ENCODE assay signal across 15 cellular contexts in genomic region chr10:5761220-5761619, GRCh38. TPM values are rescaled to one million over a fixed set of nuclear protein-coding genes. Genes with fewer than 3 reads are reported as not detected.
A peak's percentile ranks its signal among the peaks of the same experiment; 100 is the strongest.
DNase-seq lines count a peak whose midpoint lies in the region; ATAC-seq, FAIRE-seq and TF ChIP-seq lines count a peak whose summit lies in the region.
"Had no signal": no experiment of that assay in that cellular context is flagged by ENCODE, and none has a peak within 500 bp of the region (broad histone marks: within the 10 kb centered on the region; RNA-seq: fewer than 3 reads in every experiment).

No MANE protein-coding gene starts in this region.

- peaks cover 11% of the 10 kb centered on the region for H4K20me1 ChIP-seq in HepG2 (ENCODE audit: insufficient read depth, low read length)

- no peaks in the 10 kb centered on the region for H3K27me3 Mint-ChIP-seq in CD8-positive, alpha-beta T cell (ENCODE audit: low read depth)

- H3K4me2 ChIP-seq in HepG2 (ENCODE audit: low read depth, low read length) = no peak overlapping the region

- intact Hi-C loops in HepG2 (cut with micrococcal nuclease; ENCODE audit: unreplicated experiment) = no loop called here
- intact Hi-C loops in right lobe of liver (cut with DNase I) = no loop called here
- intact Hi-C loops in CD8-positive, alpha-beta T cell (cut with DNase I, micrococcal nuclease) = no loop called here
- intact Hi-C loops in prostate gland (cut with DNase I) = no loop called here

- no TSS peak for BruUV-seq in HepG2 (replicated peaks; lab: Mats Ljungman, UMichigan)

- POLR2A ChIA-PET in HepG2 (lab: Yijun Ruan, JAX) = no interaction called here
- POLR2A ChIA-PET in CD8-positive, alpha-beta T cell (lab: Charles Lee) = no interaction called here

- H3K27ac Mint-ChIP-seq in CD8-positive, alpha-beta T cell = peak overlapping the region; percentile 37
- peak overlapping the region in 1 of 2 donors; percentile 18 for H3K27ac Mint-ChIP-seq in activated naive CD4-positive, alpha-beta T cell treated with anti-CD3 and anti-CD28 coated beads, Interleukin-2, amount 50 U/mL, for 72 hours

- H3K4me1 ChIP-seq in HepG2 (ENCODE audit: insufficient read depth, low read length) = peaks cover 8% of the 10 kb centered on the region
- H3K4me1 ChIP-seq in right lobe of liver = peaks cover 0 to 27% (median 5%) of the 10 kb centered on the region in 4 donors
- H3K4me1 ChIP-seq in CD8-positive, alpha-beta T cell (ENCODE audit: insufficient read depth, low read length) = no peaks in the 10 kb centered on the region
- peaks cover 4% of the 10 kb centered on the region for H3K4me1 ChIP-seq in prostate gland (replicated peaks)

- no peak overlapping the region for H2AFZ ChIP-seq in HepG2 (ENCODE audit: low read length)

- in situ Hi-C loops in HepG2 (cut with HindIII; ENCODE audit: extremely low pct_ligation_motif_present, low pct_unique_long_range_greater_than_20kb) = no loop called here

- H3K79me2 ChIP-seq in HepG2 (ENCODE audit: insufficient read depth, low read length) = no peaks in the 10 kb centered on the region

- TF ChIP-seq POLR2A in HepG2 (IDR thresholded peaks at IDR 0.05; ENCODE audit: insufficient read depth in 1 of 2, low read depth in 2 of 2, low read length in 2 of 2) (no peak), right lobe of liver (IDR thresholded peaks at IDR 0.05) (no peak), prostate gland (IDR thresholded peaks at IDR 0.05) (no peak)

- CTCF ChIA-PET in HepG2 (lab: Yijun Ruan, JAX; ENCODE audit: low intra/inter-chr PET ratio, low total read pairs) = no interaction called here
- CTCF ChIA-PET in CD8-positive, alpha-beta T cell (lab: Charles Lee) = no interaction called here

- 97% methylated on average over 2 of the region's 2 CpGs for WGBS in HepG2 (ENCODE audit: low lambda C conversion rate)
- 51% methylated on average over 2 of the region's 2 CpGs for WGBS in right lobe of liver (ENCODE audit: insufficient coverage, low coverage, low lambda C conversion rate, missing lambda C conversion rate)
- 98% methylated on average over 2 of the region's 2 CpGs for WGBS in prostate gland

- no peaks in the 10 kb centered on the region for H3K9me3 Mint-ChIP-seq in CD8-positive, alpha-beta T cell
- no peaks in the 10 kb centered on the region for H3K9me3 Mint-ChIP-seq in activated naive CD4-positive, alpha-beta T cell treated with anti-CD3 and anti-CD28 coated beads, Interleukin-2, amount 50 U/mL, for 72 hours
- H3K9me3 Mint-ChIP-seq: CD14-positive monocyte, H9 had no signal

- no peak for FAIRE-seq in HepG2 (lab: Jason Lieb, UNC)
- FAIRE-seq: HTR-8/SVneo had no signal

- no peak for ATAC-seq in HepG2
- no peak for ATAC-seq in right lobe of liver
- ATAC-seq in CD8-positive, alpha-beta T cell = no peak
- ATAC-seq in activated naive CD4-positive, alpha-beta T cell treated with anti-CD3 and anti-CD28 coated beads, Interleukin-2, amount 50 U/mL, for 72 hours = no peak

- no peak overlapping the region for H3K9ac ChIP-seq in HepG2 (ENCODE audit: insufficient read depth, low read depth, low read length)

- H3K4me3 Mint-ChIP-seq in CD8-positive, alpha-beta T cell = no peak overlapping the region
- H3K4me3 Mint-ChIP-seq: CD14-positive monocyte, H9 had no signal

- H3K27ac ChIP-seq in HepG2 (ENCODE audit: extremely low read length, insufficient read depth, low read length) (no peak overlapping the region), right lobe of liver (no peak overlapping the region), VCaP (peak overlapping the region; percentile 36), prostate gland (peak overlapping the region; percentile 63 to 65)
- no peak overlapping the region for H3K27ac ChIP-seq in CD8-positive, alpha-beta T cell (ENCODE audit: low read depth, low read length)

- TF ChIP-seq RAD21 in HepG2 (CRISPR knock-in tag; IDR thresholded peaks at IDR 0.05) = no peak

- H3K27me3 ChIP-seq in HepG2 (ENCODE audit: control insufficient read depth in 1 of 2, insufficient read depth in 2 of 2, low read length in 2 of 2) = no peaks in the 10 kb centered on the region
- no peaks in the 10 kb centered on the region for H3K27me3 ChIP-seq in right lobe of liver
- no peaks in the 10 kb centered on the region for H3K27me3 ChIP-seq in CD8-positive, alpha-beta T cell (ENCODE audit: insufficient read depth, low read length)
- no peaks in the 10 kb centered on the region for H3K27me3 ChIP-seq in prostate gland (replicated peaks; ENCODE audit: insufficient read depth)

- no peaks in the 10 kb centered on the region for H3K9me3 ChIP-seq in HepG2 (ENCODE audit: low read length)
- H3K9me3 ChIP-seq in right lobe of liver = no peaks in the 10 kb centered on the region
- no peaks in the 10 kb centered on the region for H3K9me3 ChIP-seq in CD8-positive, alpha-beta T cell (ENCODE audit: low read length)
- no peaks in the 10 kb centered on the region for H3K9me3 ChIP-seq in prostate gland

- TF ChIP-seq CTCF in HepG2 (CRISPR knock-in tag; IDR thresholded peaks at IDR 0.05) (no peak), right lobe of liver (IDR thresholded peaks at IDR 0.05) (no peak), VCaP (conservative IDR thresholded peaks at IDR 0.05) (no peak), prostate gland (IDR thresholded peaks at IDR 0.05) (no peak)
- no peak for TF ChIP-seq CTCF in CD8-positive, alpha-beta T cell (IDR thresholded peaks at IDR 0.05)

- no peak for DNase-seq in HepG2 (ENCODE audit: low spot score)
- DNase-seq in right lobe of liver = no peak
- no peak for DNase-seq in CD8-positive, alpha-beta T cell
- no peak for DNase-seq in prostate gland (ENCODE audit: low spot score)
- DNase-seq in activated naive CD4-positive, alpha-beta T cell treated with anti-CD3 and anti-CD28 coated beads, Interleukin-2, amount 50 U/mL, for 72 hours (ENCODE audit: low spot score in 2 of 2) = no peak
- no peak for DNase-seq in activated CD4-positive, alpha-beta T cell treated with anti-CD3 and anti-CD28 coated beads for 48 hours
- DNase-seq in HCEC 1CT = no peak
- DNase-seq: Calu3, DMS 273 treated with DMSO at 0.1 percent for 48 hours, GOT3, H9, KBM-7 had no signal

- no peak overlapping the region for H3K4me3 ChIP-seq in HepG2 (replicated peaks in 1 of 3; ENCODE audit: insufficient read depth in 1 of 3, low read depth in 2 of 3, low read length in 3 of 3)
- no peak overlapping the region for H3K4me3 ChIP-seq in right lobe of liver
- H3K4me3 ChIP-seq in CD8-positive, alpha-beta T cell (ENCODE audit: low read depth, low read length) = no peak overlapping the region
- no peak overlapping the region for H3K4me3 ChIP-seq in prostate gland

- no peaks in the 10 kb centered on the region for H3K4me1 Mint-ChIP-seq in CD8-positive, alpha-beta T cell (ENCODE audit: low read depth)
- H3K4me1 Mint-ChIP-seq: CD14-positive monocyte had no signal

- TF ChIP-seq EP300 in HepG2 (IDR thresholded peaks at IDR 0.05; ENCODE audit: low read depth in 2 of 2, low read length in 2 of 2) (no peak), HepG2 (CRISPR knock-in tag; IDR thresholded peaks at IDR 0.05; ENCODE audit: borderline replicate concordance) (no peak)

- H3K36me3 ChIP-seq in HepG2 (replicated peaks in 1 of 2; ENCODE audit: control insufficient read depth in 1 of 2, insufficient read depth in 2 of 2, low read length in 2 of 2) = peaks cover 18 to 81% of the 10 kb centered on the region in 2 experiments
- peaks cover 12 to 58% (median 20%) of the 10 kb centered on the region in 4 donors for H3K36me3 ChIP-seq in right lobe of liver
- H3K36me3 ChIP-seq in CD8-positive, alpha-beta T cell (ENCODE audit: insufficient read depth, low read length) = peaks cover 61% of the 10 kb centered on the region
- H3K36me3 ChIP-seq in prostate gland = peaks cover 0 to 10% of the 10 kb centered on the region in 2 donors

- H3K36me3 Mint-ChIP-seq in CD8-positive, alpha-beta T cell = peaks cover 78% of the 10 kb centered on the region
- H3K36me3 Mint-ChIP-seq in activated naive CD4-positive, alpha-beta T cell treated with anti-CD3 and anti-CD28 coated beads, Interleukin-2, amount 50 U/mL, for 72 hours = peaks cover 32 to 47% of the 10 kb centered on the region in 2 donors

TF ChIP-seq in HepG2, 621 proteins besides CTCF, POLR2A, EP300 and RAD21 (continues in another document):
- TF ChIP-seq ZNF616 (CRISPR knock-in tag; IDR thresholded peaks at IDR 0.05; ENCODE audit: low read depth) (no peak), AGO2 (optimal IDR thresholded peaks at IDR 0.05; ENCODE audit: low read depth, low read length) (peak; percentile 21), CCDC6 (CRISPR knock-in tag; IDR thresholded peaks at IDR 0.05) (no peak), POLR2G (IDR thresholded peaks at IDR 0.05; ENCODE audit: low read depth, low read length) (0 out of 2 replicates have a peak, but pooled peaks have one; percentile 26), ZNF670 (CRISPR knock-in tag; IDR thresholded peaks at IDR 0.05; ENCODE audit: borderline replicate concordance) (no peak), MAFF (IDR thresholded peaks at IDR 0.05; ENCODE audit: low read depth, low read length) (peak; percentile 39; the same call in 1 of the 2 replicates)

RNA-seq across cellular contexts. Expression of gene GDI2, which starts 52.0 kb away (rescaled TPM):
- 477 and 756 TPM in 2 replicates for total RNA-seq in HepG2 (2016; rRNA removed; fragmentation: Illumina TruSeq; extraction: Trizol)
- 312 and 326 TPM in 2 replicates for total RNA-seq in HepG2 (2016; cell fraction: cytosol; rRNA removed; fragmentation: Illumina TruSeq; extraction: Trizol; ENCODE audit: low read depth)
- 471 and 770 TPM in 2 replicates for total RNA-seq in HepG2 (2016; cell fraction: insoluble cytoplasmic fraction; rRNA removed; fragmentation: Illumina TruSeq; extraction: Trizol)
- total RNA-seq in HepG2 (2016; cell fraction: membrane; rRNA removed; fragmentation: Illumina TruSeq; extraction: Trizol) = 290 and 338 TPM in 2 replicates
- total RNA-seq in HepG2 (2016; cell fraction: nucleus; rRNA removed; fragmentation: Illumina TruSeq; extraction: Trizol) = 188 and 200 TPM in 2 replicates
- polyA plus RNA-seq in HepG2 (2011; rRNA removed) = 118 and 153 TPM in 2 replicates
- polyA plus RNA-seq in HepG2 (2011; cell fraction: cytosol; rRNA removed) = 141 and 159 TPM in 2 replicates
- 45.6 and 58.6 TPM in 2 replicates for polyA plus RNA-seq in HepG2 (2011; cell fraction: nucleus; rRNA removed)
- 245 and 302 TPM in 2 replicates for polyA plus RNA-seq in HepG2 (2012)
- 68.6 and 71.1 TPM in 2 replicates for polyA plus RNA-seq in HepG2 (2016; cell fraction: cytosol; fragmentation: Illumina TruSeq; extraction: Trizol; ENCODE audit: low read depth)
- polyA plus RNA-seq in HepG2 (2016; cell fraction: insoluble cytoplasmic fraction; fragmentation: Illumina TruSeq; extraction: Trizol; ENCODE audit: low read depth) = 588 and 612 TPM in 2 replicates
- polyA plus RNA-seq in HepG2 (2016; cell fraction: membrane; fragmentation: Illumina TruSeq; extraction: Trizol; ENCODE audit: low read depth) = 141 and 156 TPM in 2 replicates
- 190 and 195 TPM in 2 replicates for polyA plus RNA-seq in HepG2 (2016; cell fraction: nucleus; fragmentation: Illumina TruSeq; extraction: Trizol; ENCODE audit: insufficient read depth, low read depth)
- 88.7 and 522 TPM in 2 replicates for polyA minus RNA-seq in HepG2 (2011; rRNA and poly(A)+ RNA removed; ENCODE audit: low replicate concordance)
- 285 and 334 TPM in 2 replicates for polyA minus RNA-seq in HepG2 (2011; cell fraction: cytosol; rRNA and poly(A)+ RNA removed)
- 112 and 162 TPM in 2 replicates for polyA minus RNA-seq in HepG2 (2011; cell fraction: nucleus; rRNA and poly(A)+ RNA removed)
- 100 to 1,000 TPM; 116 to 228 (median 128) TPM for total RNA-seq in right lobe of liver
- total RNA-seq in CD8-positive, alpha-beta T cell = 10 to 100 TPM; 62.1 to 70.5 TPM
- total RNA-seq in prostate gland = 100 to 1,000 TPM; 186 to 218 TPM
- 100 to 1,000 TPM; 234 to 281 TPM for total RNA-seq in activated naive CD4-positive, alpha-beta T cell treated with anti-CD3 and anti-CD28 coated beads, Interleukin-2, amount 50 U/mL, for 72 hours

Comparison
In these comparisons a context has a peak if more than half of its experiments do, and no peak if none do; other contexts are left out.
1. H3K27ac ChIP-seq: peak in VCaP (single experiment) and prostate gland (2 of 2); none in HepG2 (single experiment), right lobe of liver (0 of 3) and CD8-positive, alpha-beta T cell (single experiment).